31 cellular contexts compared by ENCODE assay signal in genomic region chr2:172354347-172354746, GRCh38.
"Had no signal": no experiment of that assay in that cellular context is flagged by ENCODE, and none has a peak within 500 bp of the region (broad histone marks: within the 10 kb centered on the region; RNA-seq: fewer than 3 reads in every experiment).

No MANE protein-coding gene starts in this region.

- DNase-seq: activated B cell treated with CpG ODN at 0.5 μM for 24 hours; activated CD4-positive, alpha-beta T cell treated with anti-CD3 and anti-CD28 coated beads for 48 hours; activated CD4-positive, alpha-beta T cell treated with anti-CD3 and anti-CD28 coated beads, Interleukin-2, amount 50 U/mL, for 1 hour; activated CD4-positive, alpha-beta T cell treated with anti-CD3 and anti-CD28 coated beads, Interleukin-2, amount 50 U/mL, for 48 hours; activated CD8-positive, alpha-beta memory T cell treated with anti-CD3 and anti-CD28 coated beads for 24 hours; activated CD8-positive, alpha-beta T cell treated with anti-CD3 and anti-CD28 coated beads for 36 hours; activated effector memory CD4-positive, alpha-beta T cell treated with Interleukin-2 at 50 U/mL for 16 hours; activated gamma-delta T cell treated with Interleukin-2 at 50 U/mL for 16 hours; activated naive CD4-positive, alpha-beta T cell treated with anti-CD3 and anti-CD28 coated beads, Interleukin-2, amount 50 U/mL, for 16 hours; activated naive CD4-positive, alpha-beta T cell treated with Interleukin-2 at 50 U/mL for 16 hours; activated T-cell treated with anti-CD3 and anti-CD28 coated beads, Interleukin-2, amount 50 U/mL, for 4 hours; amniotic stem cell; anterior cingulate cortex; brain microvascular endothelial cell; caudate nucleus; cortex of kidney; dermis blood vessel endothelial cell; effector CD4-positive, alpha-beta T cell; effector memory CD8-positive, alpha-beta T cell; erythroblast; foreskin keratinocyte; gastrocnemius medialis; glutamatergic neuron; T-cell; T-helper 9 cell; WERI-Rb-1 had no signal

- H3K36me3 ChIP-seq: brain microvascular endothelial cell, esophagus muscularis mucosa, gastrocnemius medialis, WERI-Rb-1 had no signal

- H3K4me3 ChIP-seq: esophagus muscularis mucosa, gastrocnemius medialis had no signal

- ATAC-seq: activated CD4-positive, CD25-positive, alpha-beta regulatory T cell treated with anti-CD3 and anti-CD28 coated beads, Interleukin-2, amount 50 U/mL, for 24 hours; activated CD8-positive, alpha-beta T cell treated with anti-CD3 and anti-CD28 coated beads for 36 hours; activated T-cell treated with anti-CD3 and anti-CD28 coated beads, Interleukin-2, amount 50 U/mL, for 4 hours; activated T-helper 17 cell treated with anti-CD3 and anti-CD28 coated beads, Interleukin-2, amount 50 U/mL, for 72 hours; effector memory CD8-positive, alpha-beta T cell; foreskin keratinocyte; gastrocnemius medialis; T-cell had no signal

- FAIRE-seq: astrocyte, colon had no signal

- H3K4me1 ChIP-seq: foreskin keratinocyte had no signal

- H3K27me3 ChIP-seq: brain microvascular endothelial cell, esophagus muscularis mucosa, foreskin keratinocyte, gastrocnemius medialis had no signal

- H3K27ac ChIP-seq: brain microvascular endothelial cell, esophagus muscularis mucosa, foreskin keratinocyte, gastrocnemius medialis, WERI-Rb-1 had no signal

- H3K9me3 ChIP-seq: esophagus muscularis mucosa, gastrocnemius medialis had no signal
